In the genomic region with DNA sequence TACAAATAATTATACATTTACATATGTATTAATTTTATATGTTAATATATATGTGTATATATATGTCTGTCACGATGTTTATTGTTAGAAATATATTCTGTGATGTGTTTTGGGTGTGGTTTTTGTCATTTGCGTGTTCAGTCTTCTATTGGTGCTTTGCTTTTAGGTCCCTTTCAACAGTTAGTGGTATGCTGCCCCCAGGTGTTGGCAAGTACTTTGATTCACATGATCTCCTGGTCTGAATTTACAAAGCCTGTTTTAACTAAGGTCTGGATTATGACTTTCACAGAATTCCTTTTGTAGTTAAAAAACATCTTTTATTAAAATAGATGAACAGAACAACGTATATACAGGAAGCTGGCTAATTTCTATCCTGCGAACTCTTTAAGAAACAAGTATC, we compare ENCODE assay signal across 13 cellular contexts.
DNase-seq lines count a peak whose midpoint lies in the region; ATAC-seq, FAIRE-seq and TF ChIP-seq lines count a peak whose summit lies in the region.
"Had no signal": no experiment of that assay in that cellular context is flagged by ENCODE, and none has a peak within 500 bp of the region (broad histone marks: within the 10 kb centered on the region; RNA-seq: fewer than 3 reads in every experiment).

No MANE protein-coding gene starts in this region.

- TF ChIP-seq CTCF in CD14-positive monocyte (IDR thresholded peaks at IDR 0.05) = no peak

- H3K4me1 ChIP-seq in effector memory CD4-positive, alpha-beta T cell (ENCODE audit: control insufficient read depth, insufficient read depth, low read length, poor library complexity, severe bottlenecking) = no peaks in the 10 kb centered on the region
- H3K4me1 ChIP-seq: breast epithelium had no signal

- H3K27ac ChIP-seq in effector memory CD4-positive, alpha-beta T cell (ENCODE audit: insufficient read depth, low read length, poor library complexity, severe bottlenecking) = no peak overlapping the region
- H3K27ac ChIP-seq: breast epithelium, KMS-11, neutrophil had no signal

- intact Hi-C loops in CD14-positive monocyte (cut with micrococcal nuclease) = no loop called here

- H3K4me3 ChIP-seq in effector memory CD4-positive, alpha-beta T cell (ENCODE audit: insufficient read depth, low read depth, low read length, poor library complexity, severe bottlenecking) = no peak overlapping the region
- H3K4me3 ChIP-seq: breast epithelium had no signal

- H3K27me3 ChIP-seq in effector memory CD4-positive, alpha-beta T cell (replicated peaks; ENCODE audit: control insufficient read depth, insufficient read depth, low read length, poor library complexity, severe bottlenecking) = no peaks in the 10 kb centered on the region
- H3K27me3 ChIP-seq: breast epithelium, neutrophil had no signal

- H3K4me3 Mint-ChIP-seq in CD14-positive monocyte = no peak overlapping the region

- H3K27ac Mint-ChIP-seq in CD14-positive monocyte = no peak overlapping the region

- no peaks in the 10 kb centered on the region for H3K9me3 ChIP-seq in effector memory CD4-positive, alpha-beta T cell (ENCODE audit: control insufficient read depth, low read length)
- H3K9me3 ChIP-seq: breast epithelium, neutrophil had no signal

- no peak for ATAC-seq in HG02763 (IDR thresholded peaks at IDR 0.05; ENCODE audit: unreplicated experiment)

- no peaks in the 10 kb centered on the region for H3K36me3 ChIP-seq in effector memory CD4-positive, alpha-beta T cell (ENCODE audit: control insufficient read depth, insufficient read depth, low read length)
- H3K36me3 ChIP-seq: breast epithelium, neutrophil had no signal

- FAIRE-seq in TTC549 (lab: Jason Lieb, UNC) = peak; percentile 32

- H3K4me1 Mint-ChIP-seq in CD14-positive monocyte = no peaks in the 10 kb centered on the region

- H3K36me3 Mint-ChIP-seq in CD14-positive monocyte = no peaks in the 10 kb centered on the region

- H3K9me3 Mint-ChIP-seq in CD14-positive monocyte = peaks cover 0 to 7% (median 0%) of the 10 kb centered on the region in 7 donors

- DNase-seq in EH (ENCODE audit: low read depth) (peak; percentile 34), NAMALWA (ENCODE audit: low spot score) (peak; percentile 44), iPS DF 4.7 (ENCODE audit: extremely low read depth, low spot score) (peak; percentile 1), CD14-positive monocyte (ENCODE audit: low spot score) (no peak), GM19238 (ENCODE audit: insufficient read length, low spot score) (no peak)
- DNase-seq in effector memory CD4-positive, alpha-beta T cell = no peak
- DNase-seq: activated CD8-positive, alpha-beta memory T cell treated with anti-CD3 and anti-CD28 coated beads for 24 hours; SHP77 treated with DMSO at 0.1 percent for 48 hours had no signal

- H3K27me3 Mint-ChIP-seq in CD14-positive monocyte (ENCODE audit: low read depth in 3 of 3) = no peaks in the 10 kb centered on the region

Comparison
In these comparisons a context has a peak if more than half of its experiments do, and no peak if none do; other contexts are left out.
1. DNase-seq: peak in EH (single experiment), NAMALWA (single experiment) and iPS DF 4.7 (single experiment); none in effector memory CD4-positive, alpha-beta T cell (0 of 3), CD14-positive monocyte (single experiment) and GM19238 (single experiment).